ENCODE assay signal across 1 cellular context in the genomic region with DNA sequence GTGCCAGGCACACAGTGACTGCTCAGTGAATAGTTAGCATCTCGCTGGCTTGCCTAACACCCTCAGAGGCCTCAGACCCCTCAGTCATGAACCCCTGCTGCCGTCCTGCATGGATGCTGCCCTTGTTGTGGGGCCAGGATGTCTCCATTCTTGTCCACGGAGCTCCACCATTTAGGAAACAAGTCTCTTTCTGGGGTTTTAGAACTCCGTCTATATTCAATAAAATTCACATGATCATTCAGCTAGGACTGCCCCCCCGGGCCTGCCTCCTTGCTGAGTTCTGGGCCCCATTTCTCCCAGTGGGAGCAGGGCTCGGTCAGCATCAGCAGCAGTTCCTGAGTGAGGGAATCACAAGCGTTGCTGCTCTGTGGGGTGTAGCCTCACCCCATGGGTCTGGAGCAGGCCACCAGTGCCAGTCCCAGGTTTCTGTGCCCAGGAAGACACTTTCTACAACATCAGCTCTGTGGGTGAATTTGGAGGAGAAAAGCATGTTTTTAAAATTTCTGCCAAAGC.
TF ChIP-seq lines count a peak whose summit lies in the region.

No MANE protein-coding gene starts in this region.

TF ChIP-seq in H1, 55 proteins besides CTCF, POLR2A, EP300 and RAD21 (continued from another document):
- TF ChIP-seq GTF2F1 (IDR thresholded peaks at IDR 0.05; ENCODE audit: borderline replicate concordance, low read depth, low read length) (no peak), SIRT6 (IDR thresholded peaks at IDR 0.05; ENCODE audit: low read length) (no peak), TAF7 (optimal IDR thresholded peaks at IDR 0.05; ENCODE audit: borderline replicate concordance, low read depth, low read length) (no peak), NANOG (IDR thresholded peaks at IDR 0.05; ENCODE audit: insufficient read depth, low read depth, low read length, poor library complexity, severe bottlenecking) (no peak), HDAC2 (IDR thresholded peaks at IDR 0.05; ENCODE audit: borderline replicate concordance in 1 of 2, low read depth in 2 of 2, low read length in 2 of 2) (no peak), FOSL1 (IDR thresholded peaks at IDR 0.05; ENCODE audit: insufficient read depth, low read depth, low read length) (no peak)
